ENCODE assay signal across 1 cellular context in genomic region chr16:720990-721764, GRCh38.
A peak's percentile ranks its signal among the peaks of the same experiment; 100 is the strongest.
TF ChIP-seq lines count a peak whose summit lies in the region.

ANTKMT (plus strand) TSS chr16:721146; CDS start chr16:721275, 129 bp downstream.

TF ChIP-seq in K562, 482 proteins besides CTCF, POLR2A, EP300 and RAD21 (continued from another document and continues in another):
- TF ChIP-seq, protein P1, sequence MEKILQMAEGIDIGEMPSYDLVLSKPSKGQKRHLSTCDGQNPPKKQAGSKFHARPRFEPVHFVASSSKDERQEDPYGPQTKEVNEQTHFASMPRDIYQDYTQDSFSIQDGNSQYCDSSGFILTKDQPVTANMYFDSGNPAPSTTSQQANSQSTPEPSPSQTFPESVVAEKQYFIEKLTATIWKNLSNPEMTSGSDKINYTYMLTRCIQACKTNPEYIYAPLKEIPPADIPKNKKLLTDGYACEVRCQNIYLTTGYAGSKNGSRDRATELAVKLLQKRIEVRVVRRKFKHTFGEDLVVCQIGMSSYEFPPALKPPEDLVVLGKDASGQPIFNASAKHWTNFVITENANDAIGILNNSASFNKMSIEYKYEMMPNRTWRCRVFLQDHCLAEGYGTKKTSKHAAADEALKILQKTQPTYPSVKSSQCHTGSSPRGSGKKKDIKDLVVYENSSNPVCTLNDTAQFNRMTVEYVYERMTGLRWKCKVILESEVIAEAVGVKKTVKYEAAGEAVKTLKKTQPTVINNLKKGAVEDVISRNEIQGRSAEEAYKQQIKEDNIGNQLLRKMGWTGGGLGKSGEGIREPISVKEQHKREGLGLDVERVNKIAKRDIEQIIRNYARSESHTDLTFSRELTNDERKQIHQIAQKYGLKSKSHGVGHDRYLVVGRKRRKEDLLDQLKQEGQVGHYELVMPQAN (IDR thresholded peaks at IDR 0.05; ENCODE audit: borderline replicate concordance), result peak; percentile 44; the same call in 1 of the 2 replicates
- no peak for TF ChIP-seq TAF9B (IDR thresholded peaks at IDR 0.05; ENCODE audit: partially characterized antibody)
- TF ChIP-seq CXXC5 (CRISPR knock-in tag; IDR thresholded peaks at IDR 0.05), result peak; percentile 92
- TF ChIP-seq NFIC (IDR thresholded peaks at IDR 0.05), result peak; percentile 71; the same call in 1 of the 2 replicates
- TF ChIP-seq, protein P2, sequence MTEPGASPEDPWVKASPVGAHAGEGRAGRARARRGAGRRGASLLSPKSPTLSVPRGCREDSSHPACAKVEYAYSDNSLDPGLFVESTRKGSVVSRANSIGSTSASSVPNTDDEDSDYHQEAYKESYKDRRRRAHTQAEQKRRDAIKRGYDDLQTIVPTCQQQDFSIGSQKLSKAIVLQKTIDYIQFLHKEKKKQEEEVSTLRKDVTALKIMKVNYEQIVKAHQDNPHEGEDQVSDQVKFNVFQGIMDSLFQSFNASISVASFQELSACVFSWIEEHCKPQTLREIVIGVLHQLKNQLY (CRISPR knock-in tag; conservative IDR thresholded peaks at IDR 0.05), result 0 out of 4 replicates have a peak, but pooled peaks have one; percentile 50 to 57
- TF ChIP-seq BHLHE40 (IDR thresholded peaks at IDR 0.05; ENCODE audit: low read length), result peak; percentile 89
- TF ChIP-seq, protein P3, sequence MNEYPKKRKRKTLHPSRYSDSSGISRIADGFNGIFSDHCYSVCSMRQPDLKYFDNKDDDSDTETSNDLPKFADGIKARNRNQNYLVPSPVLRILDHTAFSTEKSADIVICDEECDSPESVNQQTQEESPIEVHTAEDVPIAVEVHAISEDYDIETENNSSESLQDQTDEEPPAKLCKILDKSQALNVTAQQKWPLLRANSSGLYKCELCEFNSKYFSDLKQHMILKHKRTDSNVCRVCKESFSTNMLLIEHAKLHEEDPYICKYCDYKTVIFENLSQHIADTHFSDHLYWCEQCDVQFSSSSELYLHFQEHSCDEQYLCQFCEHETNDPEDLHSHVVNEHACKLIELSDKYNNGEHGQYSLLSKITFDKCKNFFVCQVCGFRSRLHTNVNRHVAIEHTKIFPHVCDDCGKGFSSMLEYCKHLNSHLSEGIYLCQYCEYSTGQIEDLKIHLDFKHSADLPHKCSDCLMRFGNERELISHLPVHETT (CRISPR knock-in tag; conservative IDR thresholded peaks at IDR 0.05 in 1 of 2, IDR thresholded peaks at IDR 0.05 in 1 of 2), result peak in 1 of 2 experiments; percentile 67; a peak in 2 of 4 replicates
- TF ChIP-seq, protein P4, sequence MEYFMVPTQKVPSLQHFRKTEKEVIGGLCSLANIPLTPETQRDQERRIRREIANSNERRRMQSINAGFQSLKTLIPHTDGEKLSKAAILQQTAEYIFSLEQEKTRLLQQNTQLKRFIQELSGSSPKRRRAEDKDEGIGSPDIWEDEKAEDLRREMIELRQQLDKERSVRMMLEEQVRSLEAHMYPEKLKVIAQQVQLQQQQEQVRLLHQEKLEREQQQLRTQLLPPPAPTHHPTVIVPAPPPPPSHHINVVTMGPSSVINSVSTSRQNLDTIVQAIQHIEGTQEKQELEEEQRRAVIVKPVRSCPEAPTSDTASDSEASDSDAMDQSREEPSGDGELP (CRISPR knock-in tag; IDR thresholded peaks at IDR 0.05; ENCODE audit: borderline replicate concordance), result peak; percentile 47; the same call in 1 of the 2 replicates
- TF ChIP-seq, protein P5, sequence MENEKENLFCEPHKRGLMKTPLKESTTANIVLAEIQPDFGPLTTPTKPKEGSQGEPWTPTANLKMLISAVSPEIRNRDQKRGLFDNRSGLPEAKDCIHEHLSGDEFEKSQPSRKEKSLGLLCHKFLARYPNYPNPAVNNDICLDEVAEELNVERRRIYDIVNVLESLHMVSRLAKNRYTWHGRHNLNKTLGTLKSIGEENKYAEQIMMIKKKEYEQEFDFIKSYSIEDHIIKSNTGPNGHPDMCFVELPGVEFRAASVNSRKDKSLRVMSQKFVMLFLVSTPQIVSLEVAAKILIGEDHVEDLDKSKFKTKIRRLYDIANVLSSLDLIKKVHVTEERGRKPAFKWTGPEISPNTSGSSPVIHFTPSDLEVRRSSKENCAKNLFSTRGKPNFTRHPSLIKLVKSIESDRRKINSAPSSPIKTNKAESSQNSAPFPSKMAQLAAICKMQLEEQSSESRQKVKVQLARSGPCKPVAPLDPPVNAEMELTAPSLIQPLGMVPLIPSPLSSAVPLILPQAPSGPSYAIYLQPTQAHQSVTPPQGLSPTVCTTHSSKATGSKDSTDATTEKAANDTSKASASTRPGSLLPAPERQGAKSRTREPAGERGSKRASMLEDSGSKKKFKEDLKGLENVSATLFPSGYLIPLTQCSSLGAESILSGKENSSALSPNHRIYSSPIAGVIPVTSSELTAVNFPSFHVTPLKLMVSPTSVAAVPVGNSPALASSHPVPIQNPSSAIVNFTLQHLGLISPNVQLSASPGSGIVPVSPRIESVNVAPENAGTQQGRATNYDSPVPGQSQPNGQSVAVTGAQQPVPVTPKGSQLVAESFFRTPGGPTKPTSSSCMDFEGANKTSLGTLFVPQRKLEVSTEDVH (IDR thresholded peaks at IDR 0.05; ENCODE audit: low read depth, partially characterized antibody), result peak; percentile 6
- no peak for TF ChIP-seq SNIP1 (IDR thresholded peaks at IDR 0.05; ENCODE audit: low read depth)
- no peak for TF ChIP-seq SREBF1 (IDR thresholded peaks at IDR 0.05; ENCODE audit: borderline replicate concordance, low read depth, low read length)
- peak; percentile 16; the same call in 1 of the 2 replicates for TF ChIP-seq CBX1 (IDR thresholded peaks at IDR 0.05; ENCODE audit: low read depth)
- peak; percentile 29; the same call in 1 of the 2 replicates for TF ChIP-seq USF2 (CRISPR knock-in tag; IDR thresholded peaks at IDR 0.05)
- TF ChIP-seq PTBP1 (IDR thresholded peaks at IDR 0.05; ENCODE audit: low read depth, low read length), result 0 out of 2 replicates have a peak, but pooled peaks have one; percentile 20
- TF ChIP-seq TAF1 (IDR thresholded peaks at IDR 0.05; ENCODE audit: control insufficient read depth, extremely low read depth, insufficient read depth, low read length, severe bottlenecking), result peak; percentile 82
- no peak for TF ChIP-seq KDM1A (IDR thresholded peaks at IDR 0.05)
- TF ChIP-seq STAG1 (CRISPR knock-in tag; IDR thresholded peaks at IDR 0.05; ENCODE audit: borderline replicate concordance), result peak; percentile 46; the same call in 1 of the 2 replicates
- no peak for TF ChIP-seq WHSC1 (IDR thresholded peaks at IDR 0.05; ENCODE audit: low read length)
- no peak for TF ChIP-seq ZNF23 (CRISPR knock-in tag; IDR thresholded peaks at IDR 0.05)
- no peak for TF ChIP-seq RFX7 (CRISPR knock-in tag; IDR thresholded peaks at IDR 0.05)
- TF ChIP-seq ZC3H4 (CRISPR knock-in tag; IDR thresholded peaks at IDR 0.05; ENCODE audit: borderline replicate concordance), result 0 out of 2 replicates have a peak, but pooled peaks have one; percentile 59
- no peak for TF ChIP-seq NCOA4 (IDR thresholded peaks at IDR 0.05; ENCODE audit: partially characterized antibody)
- TF ChIP-seq ZFP30 (CRISPR knock-in tag; IDR thresholded peaks at IDR 0.05; ENCODE audit: borderline replicate concordance), result no peak
- TF ChIP-seq, protein P6, sequence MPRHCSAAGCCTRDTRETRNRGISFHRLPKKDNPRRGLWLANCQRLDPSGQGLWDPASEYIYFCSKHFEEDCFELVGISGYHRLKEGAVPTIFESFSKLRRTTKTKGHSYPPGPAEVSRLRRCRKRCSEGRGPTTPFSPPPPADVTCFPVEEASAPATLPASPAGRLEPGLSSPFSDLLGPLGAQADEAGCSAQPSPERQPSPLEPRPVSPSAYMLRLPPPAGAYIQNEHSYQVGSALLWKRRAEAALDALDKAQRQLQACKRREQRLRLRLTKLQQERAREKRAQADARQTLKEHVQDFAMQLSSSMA (CRISPR knock-in tag; IDR thresholded peaks at IDR 0.05), result peak; percentile 93
- TF ChIP-seq KDM4B (IDR thresholded peaks at IDR 0.05; ENCODE audit: borderline replicate concordance in 2 of 2, low read depth in 1 of 2), result 0 out of 4 replicates have a peak, but pooled peaks of 1 of the 2 experiments have one; percentile 15
- TF ChIP-seq ESRRA (IDR thresholded peaks at IDR 0.05; ENCODE audit: borderline replicate concordance, low read depth), result peak; percentile 88
- peak; percentile 99 for TF ChIP-seq GABPA (tag; conservative IDR thresholded peaks at IDR 0.05; ENCODE audit: low read depth)
- peak; percentile 34 for TF ChIP-seq ZNF282 (CRISPR knock-in tag; IDR thresholded peaks at IDR 0.05)
- TF ChIP-seq ZNF589 (CRISPR knock-in tag; IDR thresholded peaks at IDR 0.05; ENCODE audit: low read depth), result peak; percentile 46; the same call in 1 of the 2 replicates
- peak; percentile 86; the same call in 1 of the 2 replicates for TF ChIP-seq MTA3 (IDR thresholded peaks at IDR 0.05; ENCODE audit: borderline replicate concordance)
- TF ChIP-seq, protein P7, sequence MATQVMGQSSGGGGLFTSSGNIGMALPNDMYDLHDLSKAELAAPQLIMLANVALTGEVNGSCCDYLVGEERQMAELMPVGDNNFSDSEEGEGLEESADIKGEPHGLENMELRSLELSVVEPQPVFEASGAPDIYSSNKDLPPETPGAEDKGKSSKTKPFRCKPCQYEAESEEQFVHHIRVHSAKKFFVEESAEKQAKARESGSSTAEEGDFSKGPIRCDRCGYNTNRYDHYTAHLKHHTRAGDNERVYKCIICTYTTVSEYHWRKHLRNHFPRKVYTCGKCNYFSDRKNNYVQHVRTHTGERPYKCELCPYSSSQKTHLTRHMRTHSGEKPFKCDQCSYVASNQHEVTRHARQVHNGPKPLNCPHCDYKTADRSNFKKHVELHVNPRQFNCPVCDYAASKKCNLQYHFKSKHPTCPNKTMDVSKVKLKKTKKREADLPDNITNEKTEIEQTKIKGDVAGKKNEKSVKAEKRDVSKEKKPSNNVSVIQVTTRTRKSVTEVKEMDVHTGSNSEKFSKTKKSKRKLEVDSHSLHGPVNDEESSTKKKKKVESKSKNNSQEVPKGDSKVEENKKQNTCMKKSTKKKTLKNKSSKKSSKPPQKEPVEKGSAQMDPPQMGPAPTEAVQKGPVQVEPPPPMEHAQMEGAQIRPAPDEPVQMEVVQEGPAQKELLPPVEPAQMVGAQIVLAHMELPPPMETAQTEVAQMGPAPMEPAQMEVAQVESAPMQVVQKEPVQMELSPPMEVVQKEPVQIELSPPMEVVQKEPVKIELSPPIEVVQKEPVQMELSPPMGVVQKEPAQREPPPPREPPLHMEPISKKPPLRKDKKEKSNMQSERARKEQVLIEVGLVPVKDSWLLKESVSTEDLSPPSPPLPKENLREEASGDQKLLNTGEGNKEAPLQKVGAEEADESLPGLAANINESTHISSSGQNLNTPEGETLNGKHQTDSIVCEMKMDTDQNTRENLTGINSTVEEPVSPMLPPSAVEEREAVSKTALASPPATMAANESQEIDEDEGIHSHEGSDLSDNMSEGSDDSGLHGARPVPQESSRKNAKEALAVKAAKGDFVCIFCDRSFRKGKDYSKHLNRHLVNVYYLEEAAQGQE (CRISPR knock-in tag; IDR thresholded peaks at IDR 0.05; ENCODE audit: low read depth), result peak; percentile 82
- TF ChIP-seq E2F4 (CRISPR knock-in tag; IDR thresholded peaks at IDR 0.05; ENCODE audit: low read depth), result 0 out of 2 replicates have a peak, but pooled peaks have one; percentile 36
- TF ChIP-seq ZNF586 (CRISPR knock-in tag; conservative IDR thresholded peaks at IDR 0.05), result no peak
- TF ChIP-seq PRMT5 (CRISPR knock-in tag; IDR thresholded peaks at IDR 0.05), result peak; percentile 15; the same call in 1 of the 2 replicates
- no peak for TF ChIP-seq HBP1 (CRISPR knock-in tag; IDR thresholded peaks at IDR 0.05)
- 0 out of 4 replicates have a peak, but pooled peaks of 1 of the 2 experiments have one; percentile 22 for TF ChIP-seq RCOR1 (IDR thresholded peaks at IDR 0.05; ENCODE audit: borderline replicate concordance in 1 of 2, low read depth in 2 of 2, low read length in 2 of 2)
- TF ChIP-seq GTF2E2 (tag; IDR thresholded peaks at IDR 0.05), result peak; percentile 82; the same call in 1 of the 2 replicates
- TF ChIP-seq, protein P8, sequence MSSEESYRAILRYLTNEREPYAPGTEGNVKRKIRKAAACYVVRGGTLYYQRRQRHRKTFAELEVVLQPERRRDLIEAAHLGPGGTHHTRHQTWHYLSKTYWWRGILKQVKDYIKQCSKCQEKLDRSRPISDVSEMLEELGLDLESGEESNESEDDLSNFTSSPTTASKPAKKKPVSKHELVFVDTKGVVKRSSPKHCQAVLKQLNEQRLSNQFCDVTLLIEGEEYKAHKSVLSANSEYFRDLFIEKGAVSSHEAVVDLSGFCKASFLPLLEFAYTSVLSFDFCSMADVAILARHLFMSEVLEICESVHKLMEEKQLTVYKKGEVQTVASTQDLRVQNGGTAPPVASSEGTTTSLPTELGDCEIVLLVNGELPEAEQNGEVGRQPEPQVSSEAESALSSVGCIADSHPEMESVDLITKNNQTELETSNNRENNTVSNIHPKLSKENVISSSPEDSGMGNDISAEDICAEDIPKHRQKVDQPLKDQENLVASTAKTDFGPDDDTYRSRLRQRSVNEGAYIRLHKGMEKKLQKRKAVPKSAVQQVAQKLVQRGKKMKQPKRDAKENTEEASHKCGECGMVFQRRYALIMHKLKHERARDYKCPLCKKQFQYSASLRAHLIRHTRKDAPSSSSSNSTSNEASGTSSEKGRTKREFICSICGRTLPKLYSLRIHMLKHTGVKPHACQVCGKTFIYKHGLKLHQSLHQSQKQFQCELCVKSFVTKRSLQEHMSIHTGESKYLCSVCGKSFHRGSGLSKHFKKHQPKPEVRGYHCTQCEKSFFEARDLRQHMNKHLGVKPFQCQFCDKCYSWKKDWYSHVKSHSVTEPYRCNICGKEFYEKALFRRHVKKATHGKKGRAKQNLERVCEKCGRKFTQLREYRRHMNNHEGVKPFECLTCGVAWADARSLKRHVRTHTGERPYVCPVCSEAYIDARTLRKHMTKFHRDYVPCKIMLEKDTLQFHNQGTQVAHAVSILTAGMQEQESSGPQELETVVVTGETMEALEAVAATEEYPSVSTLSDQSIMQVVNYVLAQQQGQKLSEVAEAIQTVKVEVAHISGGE (CRISPR knock-in tag; IDR thresholded peaks at IDR 0.05), result peak; percentile 93 to 99 (median 98)
- peak; percentile 78 to 84; a peak in 3 of 4 replicates for TF ChIP-seq NRF1 (conservative IDR thresholded peaks at IDR 0.05 in 1 of 2, IDR thresholded peaks at IDR 0.05 in 1 of 2)
